ENCODE assay signal across 8 cellular contexts in genomic region chr7:76509931-76510877, GRCh38. TPM values are rescaled to one million over a fixed set of nuclear protein-coding genes. Genes with fewer than 3 reads are reported as not detected.
DNase-seq lines count a peak whose midpoint lies in the region; ATAC-seq, FAIRE-seq and TF ChIP-seq lines count a peak whose summit lies in the region.

TSS of gene UPK3B (plus strand) at chr7:76510552. CDS start at chr7:76510653, 101 bp downstream.

- H3K4me3 ChIP-seq in iPS-18c (ENCODE audit: insufficient read depth, low read depth, low read length), result peak within 1 kb of the TSS; percentile 20

- peaks cover 4% of the 10 kb centered on the region for H3K4me1 Mint-ChIP-seq in type B pancreatic cell (ENCODE audit: unreplicated experiment)

- H3K4me3 Mint-ChIP-seq in type B pancreatic cell, result peak within 1 kb of the TSS; percentile 45

- ATAC-seq in Right ventricle myocardium inferior, result peak; percentile 3
- no peak for ATAC-seq in left ventricle myocardium superior
- no peak for ATAC-seq in GM21367 (IDR thresholded peaks at IDR 0.05; ENCODE audit: unreplicated experiment)

- peak; percentile 65 for DNase-seq in Right ventricle myocardium inferior (ENCODE audit: missing footprints)
- no peak for DNase-seq in left ventricle myocardium superior
- DNase-seq in RCC 7860 (ENCODE audit: low spot score), result peak; percentile 62
- DNase-seq in type B pancreatic cell (ENCODE audit: extremely low spot score, unreplicated experiment), result peak; percentile 71
- no peak for DNase-seq in HuH-7 (ENCODE audit: low spot score)
- no peak for DNase-seq in caudate nucleus (lab: John Stamatoyannopoulos, UW)

- no peak within 1 kb of the TSS for H3K27ac ChIP-seq in caudate nucleus (ENCODE audit: low read depth, low read length)

- TF ChIP-seq CTCF in type B pancreatic cell (conservative IDR thresholded peaks at IDR 0.05), result no peak

- H3K9me3 Mint-ChIP-seq in type B pancreatic cell, result no peaks in the 10 kb centered on the region

- intact Hi-C loops in Right ventricle myocardium inferior (cut with DNase I), result no loop called here
- intact Hi-C loops in left ventricle myocardium superior (cut with micrococcal nuclease), result no loop called here

- no peak for FAIRE-seq in RCC 7860 (lab: Jason Lieb, UNC)

- H3K9me3 ChIP-seq in iPS-18c (ENCODE audit: control insufficient read depth, insufficient read depth, low read length), result no peaks in the 10 kb centered on the region

- peak within 1 kb of the TSS; percentile 83 for H3K27ac Mint-ChIP-seq in type B pancreatic cell

- no peaks in the 10 kb centered on the region for H3K36me3 Mint-ChIP-seq in type B pancreatic cell

- H3K27me3 Mint-ChIP-seq in type B pancreatic cell, result no peaks in the 10 kb centered on the region

RNA-seq across cellular contexts. Expression of gene UPK3B, which starts in this region (rescaled TPM):
- total RNA-seq in Right ventricle myocardium inferior (0.54 TPM), left ventricle myocardium superior (2.2 TPM), type B pancreatic cell (ENCODE audit: low replicate concordance) (10.7 and 11.2 TPM in 2 replicates)

Comparison
In these comparisons a context has a peak if more than half of its experiments do, and no peak if none do; other contexts are left out.
1. Peak in DNase-seq and ATAC-seq in Right ventricle myocardium inferior; RNA of the gene not detected or under 1 TPM.
2. DNase-seq: peak in RCC 7860 (single experiment) and type B pancreatic cell (single experiment); none in left ventricle myocardium superior (single experiment), HuH-7 (single experiment) and caudate nucleus (0 of 61).